ENCODE assay signal across 18 cellular contexts in the genomic region with DNA sequence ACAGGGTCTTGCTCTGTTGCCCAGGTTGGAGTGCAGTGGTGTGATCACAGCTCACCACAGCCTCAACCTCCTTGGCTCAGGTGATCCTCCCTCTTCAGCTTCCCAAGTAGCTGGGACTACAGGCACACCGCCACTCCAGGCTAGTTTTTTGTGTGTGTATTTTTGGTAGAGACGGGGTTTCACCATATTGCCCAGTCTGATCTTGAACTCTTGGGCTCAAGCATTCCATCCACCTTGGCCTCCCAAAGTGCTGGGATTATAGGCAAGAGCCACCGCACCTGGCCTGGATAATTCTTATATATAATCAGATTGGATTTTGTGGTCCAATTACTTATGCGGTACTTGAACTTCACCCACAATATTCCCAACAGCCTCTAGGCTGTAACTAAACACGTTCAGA.
"Had no signal": no experiment of that assay in that cellular context is flagged by ENCODE, and none has a peak within 500 bp of the region (broad histone marks: within the 10 kb centered on the region; RNA-seq: fewer than 3 reads in every experiment).

No MANE protein-coding gene starts in this region.

- ATAC-seq: activated CD4-positive, alpha-beta T cell treated with anti-CD3 and anti-CD28 coated beads for 36 hours; activated CD8-positive, alpha-beta T cell treated with anti-CD3 and anti-CD28 coated beads for 36 hours; body of pancreas; gastroesophageal sphincter; left ventricle myocardium superior; right cardiac atrium; T-cell had no signal

- H3K27me3 ChIP-seq: adrenal gland, body of pancreas, gastroesophageal sphincter, tibial nerve had no signal

- H3K4me3 ChIP-seq: adrenal gland, body of pancreas, coronary artery, gastroesophageal sphincter, tibial nerve had no signal

- H3K27ac ChIP-seq: adrenal gland, body of pancreas, coronary artery, gastroesophageal sphincter, tibial nerve, VCaP had no signal

- DNase-seq: activated CD4-positive, alpha-beta T cell treated with anti-CD3 and anti-CD28 coated beads for 36 hours; activated CD8-positive, alpha-beta T cell treated with anti-CD3 and anti-CD28 coated beads for 36 hours; activated naive CD4-positive, alpha-beta T cell; body of pancreas; central memory CD4-positive, alpha-beta T cell; effector CD8-positive, alpha-beta T cell; left ventricle myocardium superior; mesendoderm; posterior cingulate gyrus; right cardiac atrium; small intestine; T-cell; T1000 had no signal

- H3K9me3 ChIP-seq: adrenal gland, body of pancreas, gastroesophageal sphincter, tibial nerve had no signal
